Comparison of ENCODE assay signal across 8 cellular contexts in the genomic region with DNA sequence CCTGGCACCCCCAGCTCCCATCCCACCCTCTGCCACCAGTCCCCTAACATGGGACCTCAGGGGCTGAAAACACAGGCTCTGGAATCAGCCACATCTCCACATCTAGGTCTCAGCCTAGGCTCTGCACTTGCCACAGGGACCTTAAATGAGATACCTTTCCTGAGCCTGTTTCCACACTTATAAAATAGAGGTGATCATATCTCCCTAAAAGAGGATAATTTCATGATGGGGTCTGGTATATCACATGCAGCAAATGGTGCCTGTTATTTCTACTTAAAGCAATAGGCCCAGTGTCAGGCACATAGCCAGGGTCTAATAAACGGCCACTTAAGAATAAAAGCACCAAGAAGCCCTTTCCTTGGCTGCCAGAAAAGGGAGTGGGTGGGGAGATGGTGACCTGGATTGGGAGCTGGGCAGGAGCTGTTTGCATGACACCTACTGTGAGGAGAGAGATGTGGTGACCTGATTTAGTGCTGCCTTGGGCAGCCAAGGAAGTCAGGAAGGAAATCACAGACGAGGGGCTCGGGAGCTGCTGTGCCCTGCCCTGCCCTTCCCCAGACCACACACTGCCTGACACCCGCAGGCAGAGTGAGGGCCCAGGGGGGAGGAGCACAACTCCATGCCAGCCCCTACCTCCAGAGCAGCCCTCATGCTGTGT.
DNase-seq lines count a peak whose midpoint lies in the region; ATAC-seq and TF ChIP-seq lines count a peak whose summit lies in the region.

No MANE protein-coding gene starts in this region.

- no peaks in the 10 kb centered on the region for H3K36me3 ChIP-seq in neutrophil

- intact Hi-C loops in posterior vena cava (cut with DNase I): loop anchor here in 1 of 2 donors (2.0 to 5.0 kb wide), 2 partner anchors 40 to 69 kb away; no protein-coding TSS in a partner anchor

- H3K27me3 ChIP-seq in neutrophil: no peaks in the 10 kb centered on the region

- H3K4me1 ChIP-seq in neutrophil (ENCODE audit: control insufficient read depth in 1 of 2, insufficient read depth in 1 of 2, low read depth in 1 of 2, low read length in 1 of 2): peaks cover 54 to 55% of the 10 kb centered on the region in 2 experiments

- H3K4me3 ChIP-seq in coronary artery (no peak overlapping the region), neutrophil (ENCODE audit: low read depth in 1 of 2, low read length in 1 of 2) (peak overlapping the region; percentile 59 to 72)

- H3K27ac ChIP-seq in coronary artery: peak overlapping the region; percentile 80 to 99
- peak overlapping the region; percentile 97 for H3K27ac ChIP-seq in neutrophil

- no peak for TF ChIP-seq CTCF in coronary artery (IDR thresholded peaks at IDR 0.05)
- TF ChIP-seq CTCF in neutrophil (IDR thresholded peaks at IDR 0.05): no peak

- no peaks in the 10 kb centered on the region for H3K9me3 ChIP-seq in neutrophil

- ATAC-seq in GM21786 (IDR thresholded peaks at IDR 0.05; ENCODE audit: unreplicated experiment) (no peak), GM19452 (IDR thresholded peaks at IDR 0.05; ENCODE audit: unreplicated experiment) (no peak)

- DNase-seq in ELF-1 (ENCODE audit: low read depth, low spot score): peak; percentile 53
- DNase-seq in NCI-H2196 treated with DMSO at 0.1 percent for 48 hours (lab: John Stamatoyannopoulos, UW; ENCODE audit: unreplicated experiment): peak; percentile 54
- no peak for DNase-seq in coronary artery (ENCODE audit: low spot score)
- DNase-seq in posterior vena cava (ENCODE audit: low spot score): no peak
- no peak for DNase-seq in NCI-H2227 (lab: John Stamatoyannopoulos, UW; ENCODE audit: unreplicated experiment)

Comparison
In these comparisons a context has a peak if more than half of its experiments do, and no peak if none do; other contexts are left out.
1. DNase-seq: peak in ELF-1 (single experiment) and NCI-H2196 treated with DMSO at 0.1 percent for 48 hours (single experiment); none in coronary artery (single experiment), posterior vena cava (single experiment) and NCI-H2227 (single experiment).